24 cellular contexts compared by ENCODE assay signal in genomic region chr12:81255456-81255855, GRCh38.
"Had no signal": no experiment of that assay in that cellular context is flagged by ENCODE, and none has a peak within 500 bp of the region (broad histone marks: within the 10 kb centered on the region; RNA-seq: fewer than 3 reads in every experiment).

No MANE protein-coding gene starts in this region.

- H3K9me3 ChIP-seq: gastroesophageal sphincter, heart left ventricle, lower lobe of right lung, psoas muscle, right atrium auricular region, tibial artery had no signal

- H3K4me1 Mint-ChIP-seq: activated naive CD8-positive, alpha-beta T cell treated with anti-CD3 and anti-CD28 coated beads for 36 hours; naive B cell; neural crest cell; T-helper 17 cell had no signal

- H3K36me3 Mint-ChIP-seq: activated naive CD8-positive, alpha-beta T cell treated with anti-CD3 and anti-CD28 coated beads for 36 hours; naive B cell had no signal

- H3K27me3 Mint-ChIP-seq: activated naive CD8-positive, alpha-beta T cell treated with anti-CD3 and anti-CD28 coated beads for 36 hours; naive B cell; T-helper 17 cell had no signal

- ATAC-seq: gastroesophageal sphincter, heart left ventricle, left lobe of liver, lower lobe of right lung, psoas muscle, T-helper 17 cell had no signal

- H3K4me3 Mint-ChIP-seq: activated naive CD8-positive, alpha-beta T cell treated with anti-CD3 and anti-CD28 coated beads for 36 hours; naive B cell; neural crest cell; T-helper 17 cell had no signal

- H3K4me1 ChIP-seq: gastroesophageal sphincter, heart left ventricle, lower lobe of right lung, psoas muscle, right atrium auricular region, tibial artery had no signal

- DNase-seq: activated CD4-positive, alpha-beta T cell treated with anti-CD3 and anti-CD28 coated beads for 4 hours; activated CD4-positive, alpha-beta T cell treated with anti-CD3 and anti-CD28 coated beads, Interleukin-2, amount 50 U/mL, for 48 hours; activated CD4-positive, CD25-positive, alpha-beta regulatory T cell; activated CD8-positive, alpha-beta memory T cell treated with anti-CD3 and anti-CD28 coated beads, Interleukin-2, amount 50 U/mL, for 48 hours; activated naive CD4-positive, alpha-beta T cell treated with Interleukin-2 at 50 U/mL for 16 hours; activated naive CD8-positive, alpha-beta T cell treated with anti-CD3 and anti-CD28 coated beads for 36 hours; activated T-cell treated with anti-CD3 and anti-CD28 coated beads, Interleukin-2, amount 50 U/mL, for 48 hours; amniotic stem cell; cerebellar nuclear complex; heart left ventricle; kidney; lower lobe of right lung; naive B cell; psoas muscle; stimulated activated CD4-positive, alpha-beta T cell treated with anti-CD3 and anti-CD28 coated beads, Interleukin-4, amount 100 ng/mL, for 24 hours; stimulated activated naive CD4-positive, alpha-beta T cell treated with Interleukin-2 at 50 U/mL for 16 hours; T-helper 17 cell; tibial artery had no signal

- H3K27ac ChIP-seq: coronary artery, epithelial cell of prostate, gastroesophageal sphincter, heart left ventricle, lower lobe of right lung, psoas muscle, right atrium auricular region, tibial artery had no signal

- H3K27me3 ChIP-seq: gastroesophageal sphincter, heart left ventricle, right atrium auricular region, tibial artery had no signal

- H3K4me3 ChIP-seq: coronary artery, gastroesophageal sphincter, heart left ventricle, lower lobe of right lung, psoas muscle, right atrium auricular region, tibial artery had no signal

- H3K9me3 Mint-ChIP-seq: neural crest cell had no signal

- H3K36me3 ChIP-seq: gastroesophageal sphincter, lower lobe of right lung, right atrium auricular region had no signal

- H3K27ac Mint-ChIP-seq: activated naive CD8-positive, alpha-beta T cell treated with anti-CD3 and anti-CD28 coated beads for 36 hours; naive B cell; T-helper 17 cell had no signal
